ENCODE assay signal across 22 cellular contexts in genomic region chr5:96771395-96771794, GRCh38. TPM values are rescaled to one million over a fixed set of nuclear protein-coding genes. Genes with fewer than 3 reads are reported as not detected.
DNase-seq lines count a peak whose midpoint lies in the region; ATAC-seq and TF ChIP-seq lines count a peak whose summit lies in the region.
"Had no signal": no experiment of that assay in that cellular context is flagged by ENCODE, and none has a peak within 500 bp of the region (broad histone marks: within the 10 kb centered on the region; RNA-seq: fewer than 3 reads in every experiment).

No MANE protein-coding gene starts in this region.

- no peak overlapping the region for H3K4me3 ChIP-seq in spleen
- H3K4me3 ChIP-seq: heart right ventricle, K562, Peyer's patch, right lobe of liver, transverse colon had no signal

- no peak for TF ChIP-seq POLR2A in spleen (IDR thresholded peaks at IDR 0.05)

- intact Hi-C loops in spleen (cut with DNase I; ENCODE audit: low total_unique reads): loop anchor here (10.0 kb wide), 1 partner anchor 133 kb away; no protein-coding TSS in a partner anchor

- POLR2A ChIA-PET in activated CD4-positive, alpha-beta T cell treated with anti-CD3 and anti-CD28 coated beads, Interleukin-2, amount 10 ng/mL, durations not matched to agents 7 days and 5 days (lab: Charles Lee): no interaction called here

- H3K27me3 Mint-ChIP-seq in activated CD4-positive, alpha-beta T cell treated with anti-CD3 and anti-CD28 coated beads, Interleukin-2, amount 10 ng/mL, durations not matched to agents 7 days and 5 days: no peaks in the 10 kb centered on the region
- no peaks in the 10 kb centered on the region for H3K27me3 Mint-ChIP-seq in activated naive CD8-positive, alpha-beta T cell treated with anti-CD3 and anti-CD28 coated beads for 36 hours

- CTCF ChIA-PET in activated CD4-positive, alpha-beta T cell treated with anti-CD3 and anti-CD28 coated beads, Interleukin-2, amount 10 ng/mL, durations not matched to agents 7 days and 5 days (lab: Charles Lee): interaction anchor here (1.0 to 3.6 kb wide), 4 partner anchors 19 to 33 kb away, joined by 3 to 9 read pairs (median 4); no protein-coding TSS in a partner anchor

- peak overlapping the region in 6 of 8 donors; percentile 13 to 67 (median 44) for H3K27ac ChIP-seq in spleen
- H3K27ac ChIP-seq: C4-2B, Peyer's patch, right lobe of liver, transverse colon had no signal

- H3K27ac Mint-ChIP-seq in activated CD4-positive, alpha-beta T cell treated with anti-CD3 and anti-CD28 coated beads, Interleukin-2, amount 10 ng/mL, durations not matched to agents 7 days and 5 days: peak overlapping the region; percentile 46
- peak overlapping the region; percentile 86 for H3K27ac Mint-ChIP-seq in activated naive CD8-positive, alpha-beta T cell treated with anti-CD3 and anti-CD28 coated beads for 36 hours

- H3K9me3 ChIP-seq in spleen: no peaks in the 10 kb centered on the region
- H3K9me3 ChIP-seq: heart right ventricle, Peyer's patch, right lobe of liver, SK-N-SH, transverse colon had no signal

- H3K27me3 ChIP-seq in spleen (replicated peaks in 1 of 7): no peaks in the 10 kb centered on the region
- H3K27me3 ChIP-seq: heart right ventricle, Peyer's patch, right lobe of liver, transverse colon had no signal

- peaks cover 12% of the 10 kb centered on the region for H3K4me1 Mint-ChIP-seq in activated CD4-positive, alpha-beta T cell treated with anti-CD3 and anti-CD28 coated beads, Interleukin-2, amount 10 ng/mL, durations not matched to agents 7 days and 5 days
- H3K4me1 Mint-ChIP-seq in activated naive CD8-positive, alpha-beta T cell treated with anti-CD3 and anti-CD28 coated beads for 36 hours: peaks cover 18% of the 10 kb centered on the region

- peaks cover 3 to 100% (median 91%) of the 10 kb centered on the region in 6 donors for H3K36me3 ChIP-seq in spleen

- no peak for DNase-seq in activated CD4-positive, alpha-beta T cell treated with anti-CD3 and anti-CD28 coated beads, Interleukin-2, amount 10 ng/mL, durations not matched to agents 7 days and 5 days
- no peak for DNase-seq in activated CD4-positive, alpha-beta T cell treated with anti-CD3 and anti-CD28 coated beads, Interleukin-2, amount 50 U/mL, for 1 hour
- no peak for DNase-seq in activated naive CD8-positive, alpha-beta T cell treated with anti-CD3 and anti-CD28 coated beads for 36 hours
- DNase-seq in spleen (no peak), NCI-H2107 (lab: John Stamatoyannopoulos, UW) (no peak), HuH-7 (ENCODE audit: low spot score) (no peak)
- DNase-seq in stimulated activated CD4-positive, alpha-beta T cell treated with anti-CD3 and anti-CD28 coated beads, Interleukin-4, amount 100 ng/mL, for 24 hours: no peak
- DNase-seq: amniotic stem cell; caudate nucleus; effector CD4-positive, alpha-beta T cell; heart right ventricle; islet precursor cell; NCI-H1105 treated with DMSO at 0.1 percent for 48 hours; NCI-H2171 treated with DMSO at 0.1 percent for 48 hours; Peyer's patch; right lobe of liver; SK-N-SH; stimulated activated CD4-positive, alpha-beta T cell treated with anti-CD3 and anti-CD28 coated beads, Interleukin-2, amount 100 ng/mL, for 48 hours; transverse colon had no signal

- no peak for TF ChIP-seq CTCF in spleen (IDR thresholded peaks at IDR 0.05 in 8 of 11, conservative IDR thresholded peaks at IDR 0.05 in 3 of 11)

- H3K4me1 ChIP-seq in spleen: peaks cover 0 to 10% (median 0%) of the 10 kb centered on the region in 6 donors
- H3K4me1 ChIP-seq: Peyer's patch, transverse colon had no signal

- H3K4me3 Mint-ChIP-seq in activated CD4-positive, alpha-beta T cell treated with anti-CD3 and anti-CD28 coated beads, Interleukin-2, amount 10 ng/mL, durations not matched to agents 7 days and 5 days: no peak overlapping the region
- H3K4me3 Mint-ChIP-seq in activated naive CD8-positive, alpha-beta T cell treated with anti-CD3 and anti-CD28 coated beads for 36 hours: peak overlapping the region; percentile 10

- no peaks in the 10 kb centered on the region for H3K9me3 Mint-ChIP-seq in activated CD4-positive, alpha-beta T cell treated with anti-CD3 and anti-CD28 coated beads, Interleukin-2, amount 10 ng/mL, durations not matched to agents 7 days and 5 days
- H3K9me3 Mint-ChIP-seq in activated naive CD8-positive, alpha-beta T cell treated with anti-CD3 and anti-CD28 coated beads for 36 hours: no peaks in the 10 kb centered on the region

- peak; percentile 45 for ATAC-seq in HG02981 (IDR thresholded peaks at IDR 0.05; ENCODE audit: unreplicated experiment)
- ATAC-seq: heart right ventricle, K562, right lobe of liver had no signal

- H3K36me3 Mint-ChIP-seq in activated CD4-positive, alpha-beta T cell treated with anti-CD3 and anti-CD28 coated beads, Interleukin-2, amount 10 ng/mL, durations not matched to agents 7 days and 5 days (ENCODE audit: low read depth): peaks cover 72% of the 10 kb centered on the region
- peaks cover 38% of the 10 kb centered on the region for H3K36me3 Mint-ChIP-seq in activated naive CD8-positive, alpha-beta T cell treated with anti-CD3 and anti-CD28 coated beads for 36 hours

- 58 to 74% (median 60%) methylated on average over 1 of the region's 1 CpG for WGBS in spleen, 5 donors

RNA-seq across cellular contexts. Expression of gene ERAP1, which starts 36.4 kb away (rescaled TPM):
- total RNA-seq in activated CD4-positive, alpha-beta T cell treated with anti-CD3 and anti-CD28 coated beads, Interleukin-2, amount 10 ng/mL, durations not matched to agents 7 days and 5 days: 100 to 1,000 TPM; 117 to 161 TPM
- total RNA-seq in activated naive CD8-positive, alpha-beta T cell treated with anti-CD3 and anti-CD28 coated beads for 36 hours: 100 to 1,000 TPM in 1 of 2 experiments, 10 to 100 TPM in 1; 92.1 to 101 TPM
- 10 to 100 TPM; 53.4 to 86.7 (median 71.1) TPM for total RNA-seq in spleen
- polyA plus RNA-seq in spleen: 10 to 100 TPM in 1 of 3 donors, 1 to 10 TPM in 2; 7.3 to 12.3 (median 8.3) TPM
